ENCODE assay signal across 1 cellular context in genomic region chr10:28532509-28533314, GRCh38.
TF ChIP-seq lines count a peak whose summit lies in the region.

WAC (plus strand) TSS chr10:28533118; CDS start chr10:28533580, 462 bp downstream.

TF ChIP-seq in HepG2, 621 proteins besides CTCF, POLR2A, EP300 and RAD21 (continued from another document and continues in another):
- no peak for TF ChIP-seq THRA (CRISPR knock-in tag; IDR thresholded peaks at IDR 0.05; ENCODE audit: borderline replicate concordance)
- no peak for TF ChIP-seq NFAT5 (CRISPR knock-in tag; IDR thresholded peaks at IDR 0.05)
- no peak for TF ChIP-seq BRD4 (CRISPR knock-in tag; IDR thresholded peaks at IDR 0.05)
- TF ChIP-seq ZNF740 (CRISPR knock-in tag; IDR thresholded peaks at IDR 0.05) = no peak
- peak; percentile 75 for TF ChIP-seq ZMYM4 (CRISPR knock-in tag; IDR thresholded peaks at IDR 0.05)
- TF ChIP-seq ZNF704 (CRISPR knock-in tag; IDR thresholded peaks at IDR 0.05; ENCODE audit: borderline replicate concordance) = peak; percentile 73
- TF ChIP-seq PATZ1 (CRISPR knock-in tag; IDR thresholded peaks at IDR 0.05) = peak; percentile 82
- TF ChIP-seq ZNF605 (CRISPR knock-in tag; IDR thresholded peaks at IDR 0.05) = peak; percentile 73; the same call in 1 of the 2 replicates
- TF ChIP-seq ZNF556 (CRISPR knock-in tag; IDR thresholded peaks at IDR 0.05; ENCODE audit: borderline replicate concordance) = peak; percentile 76; the same call in 1 of the 2 replicates
- 0 out of 2 replicates have a peak, but pooled peaks have one; percentile 49 for TF ChIP-seq ZNF616 (CRISPR knock-in tag; IDR thresholded peaks at IDR 0.05; ENCODE audit: low read depth)
- TF ChIP-seq GTF3A (CRISPR knock-in tag; conservative IDR thresholded peaks at IDR 0.05) = no peak
- no peak for TF ChIP-seq NR1H2 (CRISPR knock-in tag; IDR thresholded peaks at IDR 0.05; ENCODE audit: borderline replicate concordance, low read depth)
- TF ChIP-seq ONECUT2 (CRISPR knock-in tag; IDR thresholded peaks at IDR 0.05) = no peak
- no peak for TF ChIP-seq ZFP82 (CRISPR knock-in tag; IDR thresholded peaks at IDR 0.05; ENCODE audit: borderline replicate concordance)
- TF ChIP-seq REPIN1 (CRISPR knock-in tag; IDR thresholded peaks at IDR 0.05; ENCODE audit: borderline replicate concordance, low read depth) = peak; percentile 77
- TF ChIP-seq ZNF614 (CRISPR knock-in tag; IDR thresholded peaks at IDR 0.05; ENCODE audit: borderline replicate concordance) = peak; percentile 68; the same call in 1 of the 2 replicates
- TF ChIP-seq CREB1 (IDR thresholded peaks at IDR 0.05) = no peak
- TF ChIP-seq CREB1 (CRISPR knock-in tag; IDR thresholded peaks at IDR 0.05) = no peak
- 0 out of 2 replicates have a peak, but pooled peaks have one; percentile 36 for TF ChIP-seq HIVEP1 (CRISPR knock-in tag; IDR thresholded peaks at IDR 0.05)
- no peak for TF ChIP-seq ZNF331 (CRISPR knock-in tag; IDR thresholded peaks at IDR 0.05)
- TF ChIP-seq ZSCAN5A (CRISPR knock-in tag; IDR thresholded peaks at IDR 0.05; ENCODE audit: borderline replicate concordance) = no peak
- peak; percentile 99 for TF ChIP-seq ZFY (CRISPR knock-in tag; IDR thresholded peaks at IDR 0.05)
- 0 out of 2 replicates have a peak, but pooled peaks have one; percentile 63 for TF ChIP-seq ZFP90 (CRISPR knock-in tag; IDR thresholded peaks at IDR 0.05; ENCODE audit: borderline replicate concordance)
- no peak for TF ChIP-seq AKNA (CRISPR knock-in tag; IDR thresholded peaks at IDR 0.05; ENCODE audit: borderline replicate concordance)
- peak; percentile 79; the same call in 1 of the 2 replicates for TF ChIP-seq ZNF558 (CRISPR knock-in tag; IDR thresholded peaks at IDR 0.05; ENCODE audit: borderline replicate concordance)
- no peak for TF ChIP-seq SSRP1 (CRISPR knock-in tag; IDR thresholded peaks at IDR 0.05)
- no peak for TF ChIP-seq MXD1 (CRISPR knock-in tag; IDR thresholded peaks at IDR 0.05)
- no peak; the same call in 1 of the 2 replicates for TF ChIP-seq ZBTB21 (CRISPR knock-in tag; IDR thresholded peaks at IDR 0.05)
- TF ChIP-seq ZGPAT (CRISPR knock-in tag; IDR thresholded peaks at IDR 0.05) = peak; percentile 97
- TF ChIP-seq ZNF550 (CRISPR knock-in tag; IDR thresholded peaks at IDR 0.05; ENCODE audit: borderline replicate concordance) = no peak
- no peak for TF ChIP-seq ZFP62 (CRISPR knock-in tag; IDR thresholded peaks at IDR 0.05)
- no peak for TF ChIP-seq RAD51 (IDR thresholded peaks at IDR 0.05; ENCODE audit: borderline replicate concordance)
- TF ChIP-seq BORCS8-MEF2B (CRISPR knock-in tag; IDR thresholded peaks at IDR 0.05) = peak; percentile 67
- peak; percentile 67; the same call in 1 of the 2 replicates for TF ChIP-seq EED (CRISPR knock-in tag; IDR thresholded peaks at IDR 0.05)
- TF ChIP-seq ZNF607 (CRISPR knock-in tag; IDR thresholded peaks at IDR 0.05; ENCODE audit: borderline replicate concordance) = peak; percentile 90; the same call in 1 of the 2 replicates
- TF ChIP-seq KAT8 (CRISPR knock-in tag; IDR thresholded peaks at IDR 0.05) = peak; percentile 95
- TF ChIP-seq ZNF512 (CRISPR knock-in tag; IDR thresholded peaks at IDR 0.05) = no peak
- TF ChIP-seq RORA (CRISPR knock-in tag; IDR thresholded peaks at IDR 0.05) = no peak
- TF ChIP-seq YY1 (IDR thresholded peaks at IDR 0.05; ENCODE audit: insufficient read depth, insufficient replicate concordance, low read depth, low read length) = peak; percentile 90
